In genomic region chr13:40653558-40654318, GRCh38 we compare ENCODE assay signal across 9 cellular contexts. TPM values are rescaled to one million over a fixed set of nuclear protein-coding genes. Genes with fewer than 3 reads are reported as not detected.
A peak's percentile ranks its signal among the peaks of the same experiment; 100 is the strongest.
DNase-seq lines count a peak whose midpoint lies in the region; ATAC-seq and TF ChIP-seq lines count a peak whose summit lies in the region.
"Had no signal": no experiment of that assay in that cellular context is flagged by ENCODE, and none has a peak within 500 bp of the region (broad histone marks: within the 10 kb centered on the region; RNA-seq: fewer than 3 reads in every experiment).

No MANE protein-coding gene starts in this region.

- H3K9ac ChIP-seq in skeletal muscle tissue (ENCODE audit: low read depth in 1 of 3, low read length in 3 of 3): peak overlapping the region in 1 of 3 donors; percentile 4

- peak overlapping the region; percentile 11 for H3K27ac ChIP-seq in skeletal muscle tissue (ENCODE audit: low read depth, low read length)

- peaks cover 3% of the 10 kb centered on the region for H3K9me3 Mint-ChIP-seq in type B pancreatic cell

- no peak overlapping the region for H3K4me3 Mint-ChIP-seq in type B pancreatic cell

- no peaks in the 10 kb centered on the region for H3K27me3 Mint-ChIP-seq in type B pancreatic cell

- H3K4me3 ChIP-seq in cardiac fibroblast (replicated peaks in 1 of 2; ENCODE audit: low read depth in 2 of 2, low read length in 2 of 2) (no peak overlapping the region), skeletal muscle tissue (ENCODE audit: low read length in 3 of 3) (no peak overlapping the region)
- H3K4me3 ChIP-seq: HAP-1 had no signal

- TF ChIP-seq CTCF in cardiac fibroblast (IDR thresholded peaks at IDR 0.05; ENCODE audit: low read depth, low read length) (no peak), type B pancreatic cell (conservative IDR thresholded peaks at IDR 0.05) (no peak)

- H3K9me3 ChIP-seq in skeletal muscle tissue (ENCODE audit: control insufficient read depth in 3 of 3, low read length in 3 of 3): no peaks in the 10 kb centered on the region
- H3K9me3 ChIP-seq: HAP-1 had no signal

- DNase-seq in NCI-H82 (lab: John Stamatoyannopoulos, UW) (peak; percentile 53), NCI-H82 treated with DMSO at 0.1 percent for 48 hours (lab: John Stamatoyannopoulos, UW; ENCODE audit: unreplicated experiment) (no peak), NOMO-1 treated with DMSO at 0.1 percent for 48 hours (lab: John Stamatoyannopoulos, UW; ENCODE audit: unreplicated experiment) (peak; percentile 34), cardiac fibroblast (ENCODE audit: low read depth in 2 of 2) (peak; percentile 31 to 47), type B pancreatic cell (ENCODE audit: extremely low spot score, unreplicated experiment) (no peak), SHP77 (lab: John Stamatoyannopoulos, UW) (no peak)

- ATAC-seq in HG02970 (IDR thresholded peaks at IDR 0.05; ENCODE audit: low FRiP score, unreplicated experiment): no peak

- H3K36me3 ChIP-seq in skeletal muscle tissue (ENCODE audit: control insufficient read depth in 3 of 3, insufficient read depth in 3 of 3, low read length in 3 of 3): no peaks in the 10 kb centered on the region
- H3K36me3 ChIP-seq: HAP-1 had no signal

- peaks cover 30% of the 10 kb centered on the region for H3K4me1 Mint-ChIP-seq in type B pancreatic cell (ENCODE audit: unreplicated experiment)

- H3K27ac Mint-ChIP-seq in type B pancreatic cell: no peak overlapping the region

- peaks cover 35 to 38% (median 36%) of the 10 kb centered on the region in 3 donors for H3K4me1 ChIP-seq in skeletal muscle tissue (ENCODE audit: control insufficient read depth in 3 of 3, insufficient read depth in 3 of 3, low read length in 3 of 3)

- H3K27me3 ChIP-seq in skeletal muscle tissue (ENCODE audit: control insufficient read depth in 3 of 3, insufficient read depth in 3 of 3, low read length in 3 of 3): no peaks in the 10 kb centered on the region

- peaks cover 15% of the 10 kb centered on the region for H3K36me3 Mint-ChIP-seq in type B pancreatic cell

RNA-seq across cellular contexts. Expression of gene FOXO1, which starts 12.7 kb away (rescaled TPM):
- total RNA-seq in skeletal muscle tissue: 15.1 TPM
- 16.9 and 21.5 TPM in 2 replicates for total RNA-seq in type B pancreatic cell (ENCODE audit: low replicate concordance)

Comparison
In these comparisons a context has a peak if more than half of its experiments do, and no peak if none do; other contexts are left out.
1. DNase-seq: peak in NCI-H82 (single experiment), NOMO-1 treated with DMSO at 0.1 percent for 48 hours (single experiment) and cardiac fibroblast (2 of 2); none in NCI-H82 treated with DMSO at 0.1 percent for 48 hours (single experiment), type B pancreatic cell (single experiment) and SHP77 (0 of 2).